In the genomic region with DNA sequence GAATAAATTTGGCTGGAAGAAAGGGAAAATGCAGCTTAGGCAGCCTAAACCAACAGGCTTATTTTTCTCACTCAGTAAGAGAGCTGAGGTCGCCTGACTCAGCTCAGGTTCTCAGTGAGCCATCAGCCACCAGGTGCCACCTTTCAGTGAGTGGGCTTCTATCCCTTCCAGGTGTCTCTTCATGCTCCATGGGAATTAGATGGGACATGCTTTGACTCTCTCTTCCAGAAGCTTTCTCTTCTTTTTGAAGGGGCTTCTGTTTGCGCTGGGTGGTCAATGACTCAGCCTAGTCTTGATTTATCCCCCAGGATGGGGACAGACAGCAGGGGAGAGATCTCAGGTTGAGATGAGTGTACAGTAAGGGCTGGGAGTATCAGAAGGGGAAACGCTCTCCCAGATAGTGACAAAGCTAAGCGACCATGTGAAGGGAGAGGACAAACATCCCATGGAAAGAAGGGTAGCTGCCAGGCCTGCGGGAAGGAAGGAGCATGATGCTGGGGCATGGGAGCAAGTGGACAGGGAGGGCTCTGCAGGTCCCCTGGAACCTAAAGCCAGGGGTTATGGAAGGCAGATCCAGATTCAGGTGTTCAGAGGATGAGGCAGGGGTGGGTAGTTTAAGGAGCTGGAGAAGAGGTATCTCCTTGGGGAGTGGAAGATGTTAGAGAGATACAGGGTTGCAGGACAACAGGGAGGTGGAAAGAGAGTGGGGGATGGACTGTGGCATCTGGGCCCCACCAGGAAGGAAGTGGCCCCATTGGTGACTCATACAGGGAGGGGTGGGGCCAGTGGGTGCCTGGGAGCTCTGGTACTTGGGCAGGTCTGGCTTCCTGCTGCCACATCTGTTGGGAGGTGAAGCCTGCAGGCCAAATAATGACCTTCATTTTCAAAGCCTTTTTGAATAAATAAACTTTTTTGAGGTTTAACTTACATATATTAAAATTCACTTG, we compare ENCODE assay signal across 8 cellular contexts. TPM values are rescaled to one million over a fixed set of nuclear protein-coding genes. Genes with fewer than 3 reads are reported as not detected.
A peak's percentile ranks its signal among the peaks of the same experiment; 100 is the strongest.
DNase-seq lines count a peak whose midpoint lies in the region; ATAC-seq and TF ChIP-seq lines count a peak whose summit lies in the region.

No MANE protein-coding gene starts in this region.

- H3K27ac ChIP-seq in SJCRH30 (peak overlapping the region; percentile 81), right cardiac atrium (ENCODE audit: low read length) (peak overlapping the region; percentile 40)

- H3K9me3 ChIP-seq in SJCRH30 (replicated peaks) (no peaks in the 10 kb centered on the region), right cardiac atrium (ENCODE audit: control insufficient read depth, low read length) (no peaks in the 10 kb centered on the region)

- DNase-seq in BJ (ENCODE audit: low read depth) (peak; percentile 31), SJCRH30 (peak; percentile 84 to 88), right cardiac atrium (peak; percentile 71 to 81 (median 74)), NCI-H345 (lab: John Stamatoyannopoulos, UW) (no peak)
- DNase-seq in activated naive CD4-positive, alpha-beta T cell treated with anti-CD3 and anti-CD28 coated beads, Interleukin-2, amount 50 U/mL, for 16 hours = peak; percentile 74
- DNase-seq in stimulated activated CD4-positive, alpha-beta T cell treated with anti-CD3 and anti-CD28 coated beads, Interleukin-12 subunit alpha, Interleukin-12 subunit beta, amount 100 ng/mL, for 4 hours = peak; percentile 64

- 76% methylated on average over 5 of the region's 5 CpGs for WGBS in right cardiac atrium

- POLR2A ChIA-PET in BJ (lab: Charles Lee) = interaction anchor here (0.5 kb wide), 1 partner anchor 33 kb away, joined by 4 read pairs; no protein-coding TSS in a partner anchor

- TF ChIP-seq CTCF in BJ (IDR thresholded peaks at IDR 0.05; ENCODE audit: insufficient read depth, low read depth, low read length) = no peak

- peak; percentile 83 for ATAC-seq in GM19043 (IDR thresholded peaks at IDR 0.05; ENCODE audit: low read depth, unreplicated experiment)
- peak; percentile 78 for ATAC-seq in HG03280 (IDR thresholded peaks at IDR 0.05; ENCODE audit: unreplicated experiment)
- ATAC-seq in right cardiac atrium = peak; percentile 54 to 77

- H3K27me3 ChIP-seq in BJ (ENCODE audit: control insufficient read depth, insufficient read depth, low read length) (no peaks in the 10 kb centered on the region), SJCRH30 (no peaks in the 10 kb centered on the region), right cardiac atrium (ENCODE audit: control insufficient read depth, insufficient read depth) (no peaks in the 10 kb centered on the region)

- H3K36me3 ChIP-seq in BJ (ENCODE audit: control insufficient read depth, insufficient read depth, low read length) (no peaks in the 10 kb centered on the region), SJCRH30 (no peaks in the 10 kb centered on the region)

- intact Hi-C loops in right cardiac atrium (cut with DNase I) = no loop called here

- H3K4me3 ChIP-seq in BJ (ENCODE audit: low read depth, low read length) (no peak overlapping the region), SJCRH30 (peak overlapping the region; percentile 23), right cardiac atrium (ENCODE audit: low read length) (no peak overlapping the region)

- H3K4me1 ChIP-seq in SJCRH30 (peaks cover 51% of the 10 kb centered on the region), right cardiac atrium (ENCODE audit: control insufficient read depth, insufficient read depth, low read length) (peaks cover 31% of the 10 kb centered on the region)

- CTCF ChIA-PET in BJ (lab: Yijun Ruan, JAX) = interaction anchor here (0.8 to 0.9 kb wide), 3 partner anchors 18 to 284 kb away, joined by 3 to 4 read pairs (median 3); no protein-coding TSS in a partner anchor

RNA-seq across cellular contexts. Expression of gene OGDH, which starts 32.5 kb away (rescaled TPM):
- polyA plus RNA-seq in BJ (2011; rRNA removed) (32.0 and 51.3 TPM in 2 replicates), right cardiac atrium (168 TPM)
- 64.1 and 83.2 TPM in 2 replicates for polyA minus RNA-seq in BJ (2011; rRNA and poly(A)+ RNA removed)
- total RNA-seq in SJCRH30 (2014; rRNA removed; shearing (Covaris generic)) = 37.8 and 39.4 TPM in 2 replicates
- 100 to 1,000 TPM; 347 to 406 (median 380) TPM for total RNA-seq in right cardiac atrium

RNA-seq across cellular contexts. Expression of gene TMED4, which starts 56.9 kb away (rescaled TPM):
- polyA plus RNA-seq in BJ (2011; rRNA removed) (75.7 and 80.9 TPM in 2 replicates), right cardiac atrium (63.9 TPM)
- 57.5 and 88.1 TPM in 2 replicates for polyA minus RNA-seq in BJ (2011; rRNA and poly(A)+ RNA removed)
- 101 and 114 TPM in 2 replicates for total RNA-seq in SJCRH30 (2014; rRNA removed; shearing (Covaris generic))
- 10 to 100 TPM; 63.2 to 75.2 (median 66.6) TPM for total RNA-seq in right cardiac atrium
